8 cellular contexts compared by ENCODE assay signal in the genomic region with DNA sequence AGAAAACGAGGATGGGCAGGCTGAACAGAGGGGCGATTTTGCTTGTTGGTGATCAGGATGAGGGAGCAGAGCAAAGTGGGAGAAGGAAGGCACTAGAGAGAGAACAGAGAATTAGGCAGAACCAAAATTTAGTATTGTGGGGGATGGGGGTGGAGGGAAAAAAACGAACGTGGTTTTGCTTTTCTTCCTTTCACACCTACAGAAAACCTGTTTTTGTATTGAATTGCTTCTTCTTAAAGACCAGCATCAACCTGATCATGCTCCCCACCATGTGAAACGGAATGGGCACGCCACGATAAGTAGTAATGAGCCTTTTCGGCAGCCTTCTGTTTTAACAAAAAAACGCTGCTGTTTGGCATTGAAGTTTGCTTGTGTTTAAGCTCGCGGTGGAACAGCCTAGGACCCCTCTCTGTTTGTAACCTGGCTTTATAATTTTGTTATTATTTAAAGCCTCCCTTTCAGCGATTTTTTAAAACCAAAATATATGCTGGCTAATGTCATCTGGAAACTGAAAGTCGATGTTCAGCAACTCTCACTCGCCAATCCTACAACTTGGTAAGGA. TPM values are rescaled to one million over a fixed set of nuclear protein-coding genes. Genes with fewer than 3 reads are reported as not detected.
DNase-seq lines count a peak whose midpoint lies in the region; ATAC-seq, FAIRE-seq and TF ChIP-seq lines count a peak whose summit lies in the region.

No MANE protein-coding gene starts in this region.

- DNase-seq in A673 (ENCODE audit: low spot score) (no peak), GM12892 (ENCODE audit: insufficient read length) (no peak), T-cell (no peak), left lung (no peak), NCI-H2081 treated with DMSO at 0.1 percent for 48 hours (lab: John Stamatoyannopoulos, UW) (no peak), NCI-H524 (lab: John Stamatoyannopoulos, UW) (no peak), GM03348 (ENCODE audit: low spot score) (no peak)

- H3K4me3 ChIP-seq in A673 (ENCODE audit: low read depth, low read length, poor library complexity, severe bottlenecking) (peak overlapping the region; percentile 15), left lung (peak overlapping the region in 1 of 2 donors; percentile 15)

- peaks cover 14 to 26% of the 10 kb centered on the region in 2 donors for H3K27me3 Mint-ChIP-seq in T-cell

- no TSS peak for BruUV-seq in A673 (replicated peaks; lab: Mats Ljungman, UMichigan)

- peak overlapping the region; percentile 34 to 51 for H3K27ac Mint-ChIP-seq in T-cell

- TF ChIP-seq POLR2A in GM12892 (IDR thresholded peaks at IDR 0.05; ENCODE audit: low read depth, low read length): no peak

- peak overlapping the region; percentile 49 for H3K27ac ChIP-seq in A673 (ENCODE audit: low read depth, low read length, poor library complexity, severe bottlenecking)
- peak overlapping the region; percentile 88 for H3K27ac ChIP-seq in left lung

- H3K9me3 Mint-ChIP-seq in T-cell: no peaks in the 10 kb centered on the region

- ATAC-seq in T-cell (replicated peaks in 1 of 4) (no peak), left lung (no peak), HG03196 (IDR thresholded peaks at IDR 0.05; ENCODE audit: unreplicated experiment) (no peak)

- TF ChIP-seq CTCF in A673 (conservative IDR thresholded peaks at IDR 0.05; ENCODE audit: low read depth, low read length): no peak
- no peak for TF ChIP-seq CTCF in left lung (IDR thresholded peaks at IDR 0.05)

- intact Hi-C loops in A673 (cut with micrococcal nuclease; ENCODE audit: unreplicated experiment): loop anchor here (5.0 kb wide), 1 partner anchor 331 kb away; no protein-coding TSS in a partner anchor
- intact Hi-C loops in left lung (cut with DNase I): no loop called here

- H3K4me3 Mint-ChIP-seq in T-cell: peak overlapping the region; percentile 61 to 67 (median 65)

- H3K36me3 ChIP-seq in A673 (ENCODE audit: insufficient read depth, low read length, poor library complexity, severe bottlenecking) (no peaks in the 10 kb centered on the region), left lung (no peaks in the 10 kb centered on the region)

- peak; percentile 82 for FAIRE-seq in GM12892 (lab: Jason Lieb, UNC)

- POLR2A ChIA-PET in A673 (lab: Charles Lee; ENCODE audit: low non-redundant PET): no interaction called here
- POLR2A ChIA-PET in T-cell (lab: Charles Lee): interaction anchor here in 1 of 2 donors (0.6 kb wide), 1 partner anchor 33 kb away, joined by 4 read pairs; no protein-coding TSS in a partner anchor

- CTCF ChIA-PET in A673 (lab: Charles Lee): interaction anchor here (1.1 kb wide), 1 partner anchor 37 kb away, joined by 4 read pairs; the partner anchor contains the start of gene ERCC4
- CTCF ChIA-PET in T-cell (lab: Charles Lee): no interaction called here

- H3K36me3 Mint-ChIP-seq in T-cell: peaks cover 5% of the 10 kb centered on the region

- H3K4me1 ChIP-seq in A673 (ENCODE audit: insufficient read depth, low read length, poor library complexity, severe bottlenecking): peaks cover 21% of the 10 kb centered on the region
- peaks cover 8 to 28% of the 10 kb centered on the region in 2 donors for H3K4me1 ChIP-seq in left lung

- H3K9me3 ChIP-seq in A673 (ENCODE audit: low read depth, low read length, poor library complexity, severe bottlenecking) (no peaks in the 10 kb centered on the region), left lung (no peaks in the 10 kb centered on the region)

- H3K4me1 Mint-ChIP-seq in T-cell: peaks cover 6 to 18% (median 14%) of the 10 kb centered on the region in 3 donors

- H3K27me3 ChIP-seq in A673 (replicated peaks; ENCODE audit: insufficient read depth, low read depth, low read length, poor library complexity) (no peaks in the 10 kb centered on the region), left lung (no peaks in the 10 kb centered on the region)

RNA-seq across cellular contexts. Expression of gene ERCC4, which starts 36.8 kb away (rescaled TPM):
- 18.5 and 18.8 TPM in 2 replicates for total RNA-seq in A673 (2021)
- 3.6 TPM for polyA plus RNA-seq in GM12892 (2012; ENCODE audit: missing spikeins)
- 10 to 100 TPM; 11.6 to 13.7 (median 13.3) TPM for total RNA-seq in T-cell
- total RNA-seq in left lung: 10 to 100 TPM; 10.7 to 11.8 TPM
